19 cellular contexts compared by ENCODE assay signal in genomic region chr6:63897952-63898351, GRCh38.
"Had no signal": no experiment of that assay in that cellular context is flagged by ENCODE, and none has a peak within 500 bp of the region (broad histone marks: within the 10 kb centered on the region; RNA-seq: fewer than 3 reads in every experiment).

No MANE protein-coding gene starts in this region.

- H2AFZ ChIP-seq: neural progenitor cell had no signal

- H3K27ac ChIP-seq: ascending aorta, dorsolateral prefrontal cortex, neural progenitor cell, psoas muscle, right lobe of liver, stomach, testis, upper lobe of right lung had no signal

- FAIRE-seq: bronchial epithelial cell had no signal

- H3K4me3 Mint-ChIP-seq: activated naive CD4-positive, alpha-beta T cell treated with anti-CD3 and anti-CD28 coated beads for 36 hours; activated naive CD8-positive, alpha-beta T cell treated with anti-CD3 and anti-CD28 coated beads, Interleukin-2, amount 50 U/mL, for 24 hours; endodermal cell; mesothelial cell of epicardium; neural progenitor cell had no signal

- H3K9me3 Mint-ChIP-seq: activated naive CD4-positive, alpha-beta T cell treated with anti-CD3 and anti-CD28 coated beads for 36 hours; endodermal cell; neural progenitor cell had no signal

- H3K27me3 ChIP-seq: ascending aorta, dorsolateral prefrontal cortex, neural progenitor cell, right lobe of liver, stomach, testis, upper lobe of right lung had no signal

- H3K9ac ChIP-seq: neural progenitor cell had no signal

- ATAC-seq: activated naive CD8-positive, alpha-beta T cell treated with anti-CD3 and anti-CD28 coated beads, Interleukin-2, amount 50 U/mL, for 24 hours; right lobe of liver; upper lobe of right lung had no signal

- H3K27ac Mint-ChIP-seq: activated naive CD4-positive, alpha-beta T cell treated with anti-CD3 and anti-CD28 coated beads for 36 hours; activated naive CD8-positive, alpha-beta T cell treated with anti-CD3 and anti-CD28 coated beads, Interleukin-2, amount 50 U/mL, for 24 hours; endodermal cell; mesothelial cell of epicardium; neural progenitor cell had no signal

- DNase-seq: activated CD4-positive, alpha-beta T cell treated with anti-CD3 and anti-CD28 coated beads, Interleukin-2, amount 50 U/mL, for 4 hours; activated CD4-positive, CD25-positive, alpha-beta regulatory T cell treated with anti-CD3 and anti-CD28 coated beads, Interleukin-2, amount 50 U/mL, for 72 hours; activated naive CD4-positive, alpha-beta T cell treated with anti-CD3 and anti-CD28 coated beads for 36 hours; activated naive CD8-positive, alpha-beta T cell treated with anti-CD3 and anti-CD28 coated beads, Interleukin-2, amount 50 U/mL, for 24 hours; activated T-cell treated with anti-CD3 and anti-CD28 coated beads for 4 hours; dorsolateral prefrontal cortex; endodermal cell; hypothalamus; right lobe of liver; stimulated activated CD4-positive, alpha-beta T cell treated with anti-CD3 and anti-CD28 coated beads, Interleukin-12 subunit alpha, Interleukin-12 subunit beta, amount 100 ng/mL, for 4 hours; stimulated activated CD4-positive, alpha-beta T cell treated with anti-CD3 and anti-CD28 coated beads, Interleukin-2, amount 100 ng/mL, for 24 hours; stomach; testis; upper lobe of right lung had no signal

- H3K27me3 Mint-ChIP-seq: activated naive CD8-positive, alpha-beta T cell treated with anti-CD3 and anti-CD28 coated beads, Interleukin-2, amount 50 U/mL, for 24 hours had no signal

- H3K4me1 ChIP-seq: ascending aorta, neural progenitor cell, right lobe of liver, testis, upper lobe of right lung had no signal

- H3K9me3 ChIP-seq: ascending aorta, psoas muscle, right lobe of liver, stomach, testis, upper lobe of right lung had no signal

- H3K4me1 Mint-ChIP-seq: activated naive CD8-positive, alpha-beta T cell treated with anti-CD3 and anti-CD28 coated beads, Interleukin-2, amount 50 U/mL, for 24 hours; neural progenitor cell had no signal

- H3K36me3 ChIP-seq: ascending aorta, neural progenitor cell, right lobe of liver, stomach, upper lobe of right lung had no signal

- H3K4me2 ChIP-seq: neural progenitor cell had no signal

- H3K4me3 ChIP-seq: ascending aorta, dorsolateral prefrontal cortex, neural progenitor cell, psoas muscle, right lobe of liver, stomach, testis, upper lobe of right lung had no signal

- H3K36me3 Mint-ChIP-seq: mesothelial cell of epicardium, neural progenitor cell had no signal
